Comparison of ENCODE assay signal across 2 cellular contexts in the genomic region with DNA sequence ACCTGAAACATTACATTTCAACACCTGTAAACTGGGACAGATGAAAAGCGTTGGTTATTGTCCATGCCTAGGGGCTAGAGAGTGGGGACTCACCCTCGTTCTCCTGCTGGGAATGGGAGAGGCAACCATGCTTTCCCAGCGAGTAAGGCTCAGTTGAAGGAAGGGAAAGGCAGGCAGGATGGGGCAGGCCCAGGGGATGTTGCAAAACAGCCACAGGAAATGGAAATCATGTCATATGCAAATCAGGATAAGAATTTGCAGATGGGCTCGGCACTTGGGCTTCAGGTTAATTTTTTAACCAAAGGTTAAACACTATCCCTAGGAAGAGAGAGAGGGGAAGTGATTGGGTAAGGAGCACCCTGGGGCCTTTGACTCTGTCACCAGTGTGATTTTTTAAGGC.
TF ChIP-seq lines count a peak whose summit lies in the region.

No MANE protein-coding gene starts in this region.

TF ChIP-seq in GM12878, 131 proteins besides CTCF, POLR2A, EP300 and RAD21:
- peak; percentile 34 for TF ChIP-seq RUNX3 (IDR thresholded peaks at IDR 0.05; ENCODE audit: low read length)
- TF ChIP-seq, protein P1, sequence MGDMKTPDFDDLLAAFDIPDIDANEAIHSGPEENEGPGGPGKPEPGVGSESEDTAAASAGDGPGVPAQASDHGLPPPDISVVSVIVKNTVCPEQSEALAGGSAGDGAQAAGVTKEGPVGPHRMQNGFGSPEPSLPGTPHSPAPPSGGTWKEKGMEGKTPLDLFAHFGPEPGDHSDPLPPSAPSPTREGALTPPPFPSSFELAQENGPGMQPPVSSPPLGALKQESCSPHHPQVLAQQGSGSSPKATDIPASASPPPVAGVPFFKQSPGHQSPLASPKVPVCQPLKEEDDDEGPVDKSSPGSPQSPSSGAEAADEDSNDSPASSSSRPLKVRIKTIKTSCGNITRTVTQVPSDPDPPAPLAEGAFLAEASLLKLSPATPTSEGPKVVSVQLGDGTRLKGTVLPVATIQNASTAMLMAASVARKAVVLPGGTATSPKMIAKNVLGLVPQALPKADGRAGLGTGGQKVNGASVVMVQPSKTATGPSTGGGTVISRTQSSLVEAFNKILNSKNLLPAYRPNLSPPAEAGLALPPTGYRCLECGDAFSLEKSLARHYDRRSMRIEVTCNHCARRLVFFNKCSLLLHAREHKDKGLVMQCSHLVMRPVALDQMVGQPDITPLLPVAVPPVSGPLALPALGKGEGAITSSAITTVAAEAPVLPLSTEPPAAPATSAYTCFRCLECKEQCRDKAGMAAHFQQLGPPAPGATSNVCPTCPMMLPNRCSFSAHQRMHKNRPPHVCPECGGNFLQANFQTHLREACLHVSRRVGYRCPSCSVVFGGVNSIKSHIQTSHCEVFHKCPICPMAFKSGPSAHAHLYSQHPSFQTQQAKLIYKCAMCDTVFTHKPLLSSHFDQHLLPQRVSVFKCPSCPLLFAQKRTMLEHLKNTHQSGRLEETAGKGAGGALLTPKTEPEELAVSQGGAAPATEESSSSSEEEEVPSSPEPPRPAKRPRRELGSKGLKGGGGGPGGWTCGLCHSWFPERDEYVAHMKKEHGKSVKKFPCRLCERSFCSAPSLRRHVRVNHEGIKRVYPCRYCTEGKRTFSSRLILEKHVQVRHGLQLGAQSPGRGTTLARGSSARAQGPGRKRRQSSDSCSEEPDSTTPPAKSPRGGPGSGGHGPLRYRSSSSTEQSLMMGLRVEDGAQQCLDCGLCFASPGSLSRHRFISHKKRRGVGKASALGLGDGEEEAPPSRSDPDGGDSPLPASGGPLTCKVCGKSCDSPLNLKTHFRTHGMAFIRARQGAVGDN (IDR thresholded peaks at IDR 0.05) = peak; percentile 36; the same call in 1 of the 2 replicates
- peak; percentile 82; the same call in 1 of the 2 replicates for TF ChIP-seq EED (IDR thresholded peaks at IDR 0.05; ENCODE audit: low read depth)
- no peak for TF ChIP-seq SRF (IDR thresholded peaks at IDR 0.05; ENCODE audit: low read depth in 2 of 2, low read length in 2 of 2)
- TF ChIP-seq MEF2B (IDR thresholded peaks at IDR 0.05; ENCODE audit: partially characterized antibody, poor library complexity, severe bottlenecking) = peak; percentile 28
- TF ChIP-seq DPF2 (IDR thresholded peaks at IDR 0.05) = 0 out of 2 replicates have a peak, but pooled peaks have one; percentile 45
- TF ChIP-seq POLR2AphosphoS5 (IDR thresholded peaks at IDR 0.05; ENCODE audit: low read length) = peak; percentile 40; the same call in 1 of the 2 replicates
- peak in 1 of 2 experiments; percentile 47; a peak in 1 of 4 replicates for TF ChIP-seq CEBPB (IDR thresholded peaks at IDR 0.05; ENCODE audit: borderline replicate concordance in 1 of 2, low read depth in 2 of 2, low read length in 2 of 2)
- TF ChIP-seq IKZF1 (conservative IDR thresholded peaks at IDR 0.05) = peak; percentile 80
- TF ChIP-seq, protein P2, sequence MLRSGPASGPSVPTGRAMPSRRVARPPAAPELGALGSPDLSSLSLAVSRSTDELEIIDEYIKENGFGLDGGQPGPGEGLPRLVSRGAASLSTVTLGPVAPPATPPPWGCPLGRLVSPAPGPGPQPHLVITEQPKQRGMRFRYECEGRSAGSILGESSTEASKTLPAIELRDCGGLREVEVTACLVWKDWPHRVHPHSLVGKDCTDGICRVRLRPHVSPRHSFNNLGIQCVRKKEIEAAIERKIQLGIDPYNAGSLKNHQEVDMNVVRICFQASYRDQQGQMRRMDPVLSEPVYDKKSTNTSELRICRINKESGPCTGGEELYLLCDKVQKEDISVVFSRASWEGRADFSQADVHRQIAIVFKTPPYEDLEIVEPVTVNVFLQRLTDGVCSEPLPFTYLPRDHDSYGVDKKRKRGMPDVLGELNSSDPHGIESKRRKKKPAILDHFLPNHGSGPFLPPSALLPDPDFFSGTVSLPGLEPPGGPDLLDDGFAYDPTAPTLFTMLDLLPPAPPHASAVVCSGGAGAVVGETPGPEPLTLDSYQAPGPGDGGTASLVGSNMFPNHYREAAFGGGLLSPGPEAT (IDR thresholded peaks at IDR 0.05; ENCODE audit: low read depth) = peak; percentile 51
- no peak for TF ChIP-seq NR2C1 (IDR thresholded peaks at IDR 0.05)
- peak; percentile 62 for TF ChIP-seq NR2F1 (conservative IDR thresholded peaks at IDR 0.05)
- TF ChIP-seq ATF7 (IDR thresholded peaks at IDR 0.05; ENCODE audit: low read depth) = peak; percentile 25; the same call in 1 of the 2 replicates
- TF ChIP-seq IKZF2 (IDR thresholded peaks at IDR 0.05) = peak; percentile 84
- TF ChIP-seq HCFC1 (IDR thresholded peaks at IDR 0.05; ENCODE audit: low read length) = no peak
- TF ChIP-seq POU2F2 (IDR thresholded peaks at IDR 0.05; ENCODE audit: borderline replicate concordance, low read depth, low read length) = peak; percentile 98
- no peak for TF ChIP-seq ZSCAN29 (IDR thresholded peaks at IDR 0.05)

TF ChIP-seq in SK-N-SH, 30 proteins besides CTCF, POLR2A, EP300 and RAD21:
- TF ChIP-seq GABPA (IDR thresholded peaks at IDR 0.05; ENCODE audit: low read depth) (no peak), TAF1 (IDR thresholded peaks at IDR 0.05; ENCODE audit: borderline replicate concordance, low read depth, low read length) (no peak), SIN3A (IDR thresholded peaks at IDR 0.05; ENCODE audit: borderline replicate concordance, low read depth, low read length) (no peak), POLR2AphosphoS5 (IDR thresholded peaks at IDR 0.05; ENCODE audit: low read depth, low read length) (no peak)
